In genomic region chr5:370959-371810, GRCh38 we compare ENCODE assay signal across 10 cellular contexts.
DNase-seq lines count a peak whose midpoint lies in the region; ATAC-seq, FAIRE-seq and TF ChIP-seq lines count a peak whose summit lies in the region.
"Had no signal": no experiment of that assay in that cellular context is flagged by ENCODE, and none has a peak within 500 bp of the region (broad histone marks: within the 10 kb centered on the region; RNA-seq: fewer than 3 reads in every experiment).

No MANE protein-coding gene starts in this region.

- no peak for FAIRE-seq in urothelium cell line (lab: Jason Lieb, UNC)

- no peak for ATAC-seq in SK-N-SH treated with all-trans-retinoic acid at 6 μM for 48 hours
- no peak for ATAC-seq in HG02852 (IDR thresholded peaks at IDR 0.05; ENCODE audit: unreplicated experiment)
- ATAC-seq: left lung had no signal

- DNase-seq in DMS53 treated with DMSO at 0.1 percent for 48 hours (lab: John Stamatoyannopoulos, UW; ENCODE audit: unreplicated experiment) (peak; percentile 34), SHP77 (lab: John Stamatoyannopoulos, UW) (peak; percentile 95 to 97), islet precursor cell (peak; percentile 49), urothelium cell line (ENCODE audit: low spot score) (no peak), NCI-H146 treated with DMSO at 0.1 percent for 48 hours (lab: John Stamatoyannopoulos, UW; ENCODE audit: unreplicated experiment) (no peak)
- DNase-seq: DMS79 treated with DMSO at 0.1 percent for 48 hours had no signal

- H3K4me3 ChIP-seq in ACC112 (ENCODE audit: low read depth, low read length) = no peak overlapping the region
- H3K4me3 ChIP-seq: left lung had no signal

- peaks cover 55% of the 10 kb centered on the region for H3K4me1 ChIP-seq in ACC112 (ENCODE audit: control insufficient read depth, insufficient read depth, low read length, unreplicated experiment)

- H2AFZ ChIP-seq in ACC112 (ENCODE audit: low read length, unreplicated experiment) = no peak overlapping the region

- H3K27me3 ChIP-seq in ACC112 (ENCODE audit: insufficient read depth, low read length) = no peaks in the 10 kb centered on the region

- H3K36me3 ChIP-seq in ACC112 (ENCODE audit: insufficient read depth, low read length) = 0 out of 2 replicates have a peak, but pooled peaks cover 4% of the 10 kb centered on the region
- H3K36me3 ChIP-seq: left lung had no signal

- peak overlapping the region; percentile 87; the same call in 1 of the 2 replicates for H3K27ac ChIP-seq in ACC112 (ENCODE audit: low read depth, low read length)
- H3K27ac ChIP-seq: left lung had no signal

- no peaks in the 10 kb centered on the region for H3K79me2 ChIP-seq in ACC112 (ENCODE audit: control insufficient read depth, insufficient read depth, low read length, unreplicated experiment)

TF ChIP-seq in SK-N-SH treated with all-trans-retinoic acid at 6 μM for 48 hours, 23 proteins besides CTCF, POLR2A, EP300 and RAD21:
- TF ChIP-seq ZFP3 (CRISPR knock-in tag; IDR thresholded peaks at IDR 0.05) = no peak
- no peak for TF ChIP-seq TSHZ2 (CRISPR knock-in tag; IDR thresholded peaks at IDR 0.05)
- TF ChIP-seq ZNF70 (CRISPR knock-in tag; IDR thresholded peaks at IDR 0.05) = no peak
- TF ChIP-seq ISL1 (CRISPR knock-in tag; IDR thresholded peaks at IDR 0.05) = no peak
- TF ChIP-seq CSDC2 (CRISPR knock-in tag; IDR thresholded peaks at IDR 0.05) = no peak
- no peak for TF ChIP-seq SNAI2 (CRISPR knock-in tag; IDR thresholded peaks at IDR 0.05)
- no peak for TF ChIP-seq BACH2 (CRISPR knock-in tag; IDR thresholded peaks at IDR 0.05; ENCODE audit: borderline replicate concordance)
- TF ChIP-seq PATZ1 (CRISPR knock-in tag; IDR thresholded peaks at IDR 0.05; ENCODE audit: borderline replicate concordance) = no peak
- TF ChIP-seq ZNF8 (CRISPR knock-in tag; IDR thresholded peaks at IDR 0.05) = no peak
- TF ChIP-seq CSRNP3 (CRISPR knock-in tag; IDR thresholded peaks at IDR 0.05) = no peak
- no peak for TF ChIP-seq RARB (CRISPR knock-in tag; IDR thresholded peaks at IDR 0.05)
- no peak for TF ChIP-seq CREB5 (CRISPR knock-in tag; IDR thresholded peaks at IDR 0.05; ENCODE audit: low read depth)
- TF ChIP-seq ZNF565 (CRISPR knock-in tag; conservative IDR thresholded peaks at IDR 0.05; ENCODE audit: low read depth) = no peak
- TF ChIP-seq POU6F1 (CRISPR knock-in tag; IDR thresholded peaks at IDR 0.05; ENCODE audit: borderline replicate concordance, low read depth) = no peak
- TF ChIP-seq ZC3H10 (CRISPR knock-in tag; IDR thresholded peaks at IDR 0.05) = no peak
- no peak for TF ChIP-seq ZFP30 (CRISPR knock-in tag; IDR thresholded peaks at IDR 0.05)
- no peak for TF ChIP-seq ESRRG (CRISPR knock-in tag; IDR thresholded peaks at IDR 0.05)
- TF ChIP-seq ARNTL (CRISPR knock-in tag; IDR thresholded peaks at IDR 0.05; ENCODE audit: borderline replicate concordance, low read depth) = no peak
- no peak for TF ChIP-seq TCF4 (CRISPR knock-in tag; IDR thresholded peaks at IDR 0.05; ENCODE audit: borderline replicate concordance)

Comparison
In these comparisons a context has a peak if more than half of its experiments do, and no peak if none do; other contexts are left out.
1. DNase-seq: peak in DMS53 treated with DMSO at 0.1 percent for 48 hours (single experiment), SHP77 (2 of 2) and islet precursor cell (single experiment); none in urothelium cell line (single experiment) and NCI-H146 treated with DMSO at 0.1 percent for 48 hours (single experiment).